Comparison of ENCODE assay signal across 1 cellular context in genomic region chr1:9889411-9889810, GRCh38.
TF ChIP-seq lines count a peak whose summit lies in the region.

No MANE protein-coding gene starts in this region.

TF ChIP-seq in IMR-90, 13 proteins besides CTCF, POLR2A, EP300 and RAD21:
- TF ChIP-seq FOS (IDR thresholded peaks at IDR 0.05; ENCODE audit: low read depth, low read length) (no peak), SMC3 (IDR thresholded peaks at IDR 0.05; ENCODE audit: low read depth, low read length) (no peak), RFX5 (IDR thresholded peaks at IDR 0.05; ENCODE audit: low read depth, low read length) (no peak), MAZ (IDR thresholded peaks at IDR 0.05; ENCODE audit: borderline replicate concordance, low read depth, low read length) (no peak), RCOR1 (IDR thresholded peaks at IDR 0.05; ENCODE audit: insufficient replicate concordance, low read length) (no peak)
